9 cellular contexts compared by ENCODE assay signal in the genomic region with DNA sequence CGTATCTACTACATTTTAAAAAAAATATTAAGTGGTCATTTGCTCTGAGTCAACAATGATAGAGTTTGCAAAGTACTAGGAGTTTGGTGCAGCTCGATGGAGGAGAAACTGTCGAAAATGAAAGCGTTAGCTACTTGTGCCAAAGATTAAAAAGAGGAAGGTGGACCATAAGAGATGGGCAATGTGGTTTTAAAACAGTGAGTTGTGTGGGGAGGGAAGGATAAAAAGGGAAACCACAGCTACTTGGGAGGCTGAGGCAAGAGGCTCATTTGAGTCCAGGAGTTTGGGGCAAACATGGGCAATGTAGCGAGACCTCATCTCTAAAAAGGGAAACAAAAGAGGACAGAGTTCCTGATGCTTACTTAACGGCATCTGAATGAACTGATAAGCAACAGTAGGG. TPM values are rescaled to one million over a fixed set of nuclear protein-coding genes. Genes with fewer than 3 reads are reported as not detected.
DNase-seq lines count a peak whose midpoint lies in the region; ATAC-seq and FAIRE-seq lines count a peak whose summit lies in the region.
"Had no signal": no experiment of that assay in that cellular context is flagged by ENCODE, and none has a peak within 500 bp of the region (broad histone marks: within the 10 kb centered on the region; RNA-seq: fewer than 3 reads in every experiment).

No MANE protein-coding gene starts in this region.

- H3K36me3 Mint-ChIP-seq in activated CD4-positive, alpha-beta memory T cell treated with anti-CD3 and anti-CD28 coated beads, Interleukin-2, amount 10 ng/mL, durations not matched to agents 7 days and 5 days (ENCODE audit: low read depth) = no peaks in the 10 kb centered on the region
- no peaks in the 10 kb centered on the region for H3K36me3 Mint-ChIP-seq in activated CD4-positive, alpha-beta memory T cell treated with anti-CD3 and anti-CD28 coated beads for 36 hours

- ATAC-seq in HG02763 (IDR thresholded peaks at IDR 0.05; ENCODE audit: unreplicated experiment) (peak; percentile 90), sciatic nerve (peak; percentile 24)
- ATAC-seq: SK-N-SH treated with all-trans-retinoic acid at 6 μM for 48 hours had no signal

- CTCF ChIA-PET in activated CD4-positive, alpha-beta memory T cell treated with anti-CD3 and anti-CD28 coated beads, Interleukin-2, amount 10 ng/mL, durations not matched to agents 7 days and 5 days (lab: Charles Lee) = interaction anchor here (0.8 kb wide), 1 partner anchor 275 kb away, joined by 3 read pairs; no protein-coding TSS in a partner anchor
- CTCF ChIA-PET in activated CD4-positive, alpha-beta memory T cell treated with anti-CD3 and anti-CD28 coated beads for 36 hours (lab: Charles Lee) = interaction anchor here (0.9 to 1.8 kb wide), 2 partner anchors 274 to 279 kb away, joined by 3 to 5 read pairs; no protein-coding TSS in a partner anchor

- no peak for FAIRE-seq in RCC 7860 (lab: Jason Lieb, UNC)

- intact Hi-C loops in activated CD4-positive, alpha-beta memory T cell treated with anti-CD3 and anti-CD28 coated beads for 36 hours (cut with micrococcal nuclease) = no loop called here
- intact Hi-C loops in sciatic nerve (cut with DNase I) = no loop called here

- H3K4me1 Mint-ChIP-seq in activated CD4-positive, alpha-beta memory T cell treated with anti-CD3 and anti-CD28 coated beads, Interleukin-2, amount 10 ng/mL, durations not matched to agents 7 days and 5 days = peaks cover 7% of the 10 kb centered on the region
- H3K4me1 Mint-ChIP-seq in activated CD4-positive, alpha-beta memory T cell treated with anti-CD3 and anti-CD28 coated beads for 36 hours (ENCODE audit: low read depth) = peaks cover 3% of the 10 kb centered on the region

- no peak for DNase-seq in activated CD4-positive, alpha-beta memory T cell treated with anti-CD3 and anti-CD28 coated beads, Interleukin-2, amount 10 ng/mL, durations not matched to agents 7 days and 5 days
- no peak for DNase-seq in activated CD4-positive, alpha-beta memory T cell treated with anti-CD3 and anti-CD28 coated beads for 36 hours
- DNase-seq in NAMALWA (ENCODE audit: low spot score) (peak; percentile 33), sciatic nerve (ENCODE audit: low spot score) (no peak), RCC 7860 (ENCODE audit: low spot score) (no peak), cerebellar cortex (ENCODE audit: low spot score) (no peak)
- DNase-seq in NK-92 treated with Interleukin-12 subunit alpha and Interleukin-12 subunit beta, amount 100 ng/mL, for 24 hours (lab: John Stamatoyannopoulos, UW) = no peak

- POLR2A ChIA-PET in activated CD4-positive, alpha-beta memory T cell treated with anti-CD3 and anti-CD28 coated beads, Interleukin-2, amount 10 ng/mL, durations not matched to agents 7 days and 5 days (lab: Charles Lee) = no interaction called here
- POLR2A ChIA-PET in activated CD4-positive, alpha-beta memory T cell treated with anti-CD3 and anti-CD28 coated beads for 36 hours (lab: Charles Lee) = no interaction called here

- H3K27ac Mint-ChIP-seq in activated CD4-positive, alpha-beta memory T cell treated with anti-CD3 and anti-CD28 coated beads, Interleukin-2, amount 10 ng/mL, durations not matched to agents 7 days and 5 days = no peak overlapping the region
- no peak overlapping the region for H3K27ac Mint-ChIP-seq in activated CD4-positive, alpha-beta memory T cell treated with anti-CD3 and anti-CD28 coated beads for 36 hours

- peaks cover 31% of the 10 kb centered on the region for H3K27me3 Mint-ChIP-seq in activated CD4-positive, alpha-beta memory T cell treated with anti-CD3 and anti-CD28 coated beads, Interleukin-2, amount 10 ng/mL, durations not matched to agents 7 days and 5 days
- peaks cover 3% of the 10 kb centered on the region for H3K27me3 Mint-ChIP-seq in activated CD4-positive, alpha-beta memory T cell treated with anti-CD3 and anti-CD28 coated beads for 36 hours

- no peaks in the 10 kb centered on the region for H3K9me3 Mint-ChIP-seq in activated CD4-positive, alpha-beta memory T cell treated with anti-CD3 and anti-CD28 coated beads, Interleukin-2, amount 10 ng/mL, durations not matched to agents 7 days and 5 days
- H3K9me3 Mint-ChIP-seq in activated CD4-positive, alpha-beta memory T cell treated with anti-CD3 and anti-CD28 coated beads for 36 hours = no peaks in the 10 kb centered on the region

- peak overlapping the region; percentile 0 for H3K4me3 Mint-ChIP-seq in activated CD4-positive, alpha-beta memory T cell treated with anti-CD3 and anti-CD28 coated beads, Interleukin-2, amount 10 ng/mL, durations not matched to agents 7 days and 5 days
- H3K4me3 Mint-ChIP-seq in activated CD4-positive, alpha-beta memory T cell treated with anti-CD3 and anti-CD28 coated beads for 36 hours = no peak overlapping the region

RNA-seq across cellular contexts. Expression of a gene that starts 18.2 kb away (rescaled TPM):
- total RNA-seq in activated CD4-positive, alpha-beta memory T cell treated with anti-CD3 and anti-CD28 coated beads, Interleukin-2, amount 10 ng/mL, durations not matched to agents 7 days and 5 days = 10 to 100 TPM; 75.5 to 79.8 TPM
- 100 to 1,000 TPM; 135 to 140 TPM for total RNA-seq in activated CD4-positive, alpha-beta memory T cell treated with anti-CD3 and anti-CD28 coated beads for 36 hours
- total RNA-seq in sciatic nerve = 69.6 TPM

RNA-seq across cellular contexts. Expression of a gene that starts 47.1 kb away (rescaled TPM):
- total RNA-seq in activated CD4-positive, alpha-beta memory T cell treated with anti-CD3 and anti-CD28 coated beads, Interleukin-2, amount 10 ng/mL, durations not matched to agents 7 days and 5 days = 10 to 100 TPM; 21.3 to 24.4 TPM
- total RNA-seq in activated CD4-positive, alpha-beta memory T cell treated with anti-CD3 and anti-CD28 coated beads for 36 hours = 10 to 100 TPM; 28.4 to 29.0 TPM
- 35.3 TPM for total RNA-seq in sciatic nerve
